Comparison of ENCODE assay signal across 9 cellular contexts in the genomic region with DNA sequence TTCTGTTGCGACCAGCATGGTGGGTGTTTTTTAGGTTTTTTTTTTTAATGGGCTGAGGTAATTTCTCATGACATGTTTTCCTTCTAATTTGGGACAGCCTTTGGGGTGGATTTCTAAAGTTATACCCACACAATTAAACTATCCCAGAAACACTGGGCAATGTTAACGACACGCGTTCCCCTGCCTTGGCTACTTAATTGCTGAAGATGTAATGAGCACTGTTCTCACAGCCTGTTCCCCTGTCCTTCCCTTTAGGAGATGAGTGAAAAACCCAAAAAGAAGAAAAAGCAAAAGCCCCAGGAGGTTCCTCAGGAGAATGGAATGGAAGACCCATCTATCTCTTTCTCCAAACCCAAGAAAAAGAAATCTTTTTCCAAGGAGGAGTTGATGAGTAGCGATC.
"Had no signal": no experiment of that assay in that cellular context is flagged by ENCODE, and none has a peak within 500 bp of the region (broad histone marks: within the 10 kb centered on the region; RNA-seq: fewer than 3 reads in every experiment).

No MANE protein-coding gene starts in this region.

- H2AFZ ChIP-seq: parathyroid adenoma had no signal

- FAIRE-seq: islet of Langerhans, urothelium cell line had no signal

- H3K9me3 ChIP-seq: tibial artery had no signal

- H3K9ac ChIP-seq: parathyroid adenoma had no signal

- H3K27me3 ChIP-seq: dorsolateral prefrontal cortex, tibial artery had no signal

- H3K27ac ChIP-seq: dorsolateral prefrontal cortex, parathyroid adenoma, tibial artery had no signal

- DNase-seq: activated gamma-delta T cell; dorsolateral prefrontal cortex; stimulated activated CD4-positive, alpha-beta T cell treated with anti-CD3 and anti-CD28 coated beads, Interleukin-12 subunit alpha, Interleukin-12 subunit beta, amount 100 ng/mL, for 4 hours; T-helper 2 cell had no signal

- H3K4me3 ChIP-seq: dorsolateral prefrontal cortex, lung, tibial artery had no signal
